Comparison of ENCODE assay signal across 9 cellular contexts in genomic region chr10:125061557-125062243, GRCh38.
DNase-seq lines count a peak whose midpoint lies in the region; ATAC-seq and TF ChIP-seq lines count a peak whose summit lies in the region.
"Had no signal": no experiment of that assay in that cellular context is flagged by ENCODE, and none has a peak within 500 bp of the region (broad histone marks: within the 10 kb centered on the region; RNA-seq: fewer than 3 reads in every experiment).

No MANE protein-coding gene starts in this region.

- H3K9me3 Mint-ChIP-seq in HFFc6 = no peaks in the 10 kb centered on the region

- peaks cover 26% of the 10 kb centered on the region for H3K36me3 Mint-ChIP-seq in HFFc6 (ENCODE audit: low read depth)

- H3K9me3 ChIP-seq in left lung = no peaks in the 10 kb centered on the region
- no peaks in the 10 kb centered on the region for H3K9me3 ChIP-seq in thoracic aorta
- H3K9me3 ChIP-seq in BE2C = no peaks in the 10 kb centered on the region

- H3K4me1 ChIP-seq in left lung (peaks cover 56 to 93% of the 10 kb centered on the region in 2 donors), thoracic aorta (ENCODE audit: control insufficient read depth in 1 of 2, low read depth in 2 of 2) (peaks cover 69 to 85% of the 10 kb centered on the region in 2 donors), BE2C (peaks cover 18% of the 10 kb centered on the region)

- intact Hi-C loops in left lung (cut with DNase I) = no loop called here

- H3K27me3 ChIP-seq in left lung (no peaks in the 10 kb centered on the region), thoracic aorta (replicated peaks; ENCODE audit: insufficient read depth) (no peaks in the 10 kb centered on the region), BE2C (no peaks in the 10 kb centered on the region)

- TF ChIP-seq CTCF in HFFc6 (IDR thresholded peaks at IDR 0.05) = no peak
- no peak for TF ChIP-seq CTCF in left lung (IDR thresholded peaks at IDR 0.05)
- TF ChIP-seq CTCF in thoracic aorta (IDR thresholded peaks at IDR 0.05) = no peak
- TF ChIP-seq CTCF in BE2C (IDR thresholded peaks at IDR 0.05; ENCODE audit: low read depth, low read length) = no peak

- H3K4me3 Mint-ChIP-seq in HFFc6 = peak overlapping the region; percentile 50

- ATAC-seq in left lung (no peak), thoracic aorta (ENCODE audit: insufficient number of reproducible peaks, low FRiP score, low read depth) (no peak), HG03378 (IDR thresholded peaks at IDR 0.05; ENCODE audit: unreplicated experiment) (no peak)

- peaks cover 5% of the 10 kb centered on the region for H3K27me3 Mint-ChIP-seq in HFFc6 (ENCODE audit: insufficient read depth)

- H3K4me3 ChIP-seq in left lung = no peak overlapping the region
- H3K4me3 ChIP-seq in thoracic aorta = peak overlapping the region; percentile 48
- no peak overlapping the region for H3K4me3 ChIP-seq in BE2C (ENCODE audit: low read depth, low read length)

- H3K27ac ChIP-seq in left lung = peak overlapping the region; percentile 60 to 69
- peak overlapping the region; percentile 99 for H3K27ac ChIP-seq in thoracic aorta

- peak overlapping the region; percentile 77 for H3K27ac Mint-ChIP-seq in HFFc6

- DNase-seq in HFFc6 (no peak), RPMI8226 (peak; percentile 61), left lung (no peak), thoracic aorta (ENCODE audit: low spot score) (no peak), BE2C (no peak)
- DNase-seq in activated naive CD4-positive, alpha-beta T cell treated with anti-CD3 and anti-CD28 coated beads, Interleukin-2, amount 50 U/mL, for 16 hours = no peak
- DNase-seq: activated T-cell treated with anti-CD3 and anti-CD28 coated beads, Interleukin-2, amount 50 U/mL, for 1 hour; NCI-H2029 treated with DMSO at 0.1 percent for 48 hours had no signal

- H3K36me3 ChIP-seq in left lung (no peaks in the 10 kb centered on the region), thoracic aorta (no peaks in the 10 kb centered on the region), BE2C (peaks cover 7% of the 10 kb centered on the region)

- H3K4me1 Mint-ChIP-seq in HFFc6 (ENCODE audit: low read depth) = peaks cover 94% of the 10 kb centered on the region
